ENCODE assay signal across 1 cellular context in the genomic region with DNA sequence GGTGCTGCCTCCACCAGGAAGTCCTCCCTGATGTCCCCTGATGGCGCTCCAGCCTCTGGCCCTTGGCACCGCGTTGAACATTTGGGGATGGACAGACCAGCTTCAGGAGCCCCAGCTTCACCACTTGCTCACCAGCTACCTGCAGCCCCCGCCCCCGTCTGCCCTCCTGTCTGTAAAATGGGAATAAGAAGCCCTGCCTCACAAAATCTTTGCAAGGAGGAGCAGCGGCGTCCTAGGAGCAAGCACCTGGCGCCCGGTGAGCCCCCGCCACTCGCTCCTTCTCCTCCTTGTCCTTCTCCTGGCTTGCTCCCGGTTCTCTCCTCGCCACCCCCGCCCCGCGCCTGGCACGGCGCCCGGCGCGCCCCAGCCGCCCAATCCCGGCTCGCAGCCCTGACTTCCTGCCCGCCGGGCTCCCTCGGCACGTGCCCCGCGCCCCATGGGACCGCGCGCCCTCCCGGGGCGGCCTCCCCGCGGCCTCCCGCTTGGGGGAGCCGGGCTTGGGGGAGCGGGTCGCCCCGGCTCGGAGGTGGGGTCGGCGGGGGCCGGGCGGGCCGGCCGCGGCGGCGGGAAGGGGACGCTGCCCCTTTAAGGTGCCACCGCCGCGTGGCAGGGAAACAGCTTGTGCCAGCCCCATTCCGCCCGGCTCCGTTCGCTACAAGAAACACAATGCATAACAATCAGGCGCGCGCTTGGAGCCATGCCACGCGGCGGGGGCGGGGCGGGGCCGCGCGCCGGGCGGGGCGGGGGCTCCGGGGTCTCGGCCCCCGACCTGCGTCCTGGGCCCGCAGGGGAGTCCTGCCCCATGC.
A peak's percentile ranks its signal among the peaks of the same experiment; 100 is the strongest.
TF ChIP-seq lines count a peak whose summit lies in the region.

No MANE protein-coding gene starts in this region.

TF ChIP-seq in HEK293, 187 proteins besides CTCF, POLR2A, EP300 and RAD21 (continued from another document):
- TF ChIP-seq, protein P1, sequence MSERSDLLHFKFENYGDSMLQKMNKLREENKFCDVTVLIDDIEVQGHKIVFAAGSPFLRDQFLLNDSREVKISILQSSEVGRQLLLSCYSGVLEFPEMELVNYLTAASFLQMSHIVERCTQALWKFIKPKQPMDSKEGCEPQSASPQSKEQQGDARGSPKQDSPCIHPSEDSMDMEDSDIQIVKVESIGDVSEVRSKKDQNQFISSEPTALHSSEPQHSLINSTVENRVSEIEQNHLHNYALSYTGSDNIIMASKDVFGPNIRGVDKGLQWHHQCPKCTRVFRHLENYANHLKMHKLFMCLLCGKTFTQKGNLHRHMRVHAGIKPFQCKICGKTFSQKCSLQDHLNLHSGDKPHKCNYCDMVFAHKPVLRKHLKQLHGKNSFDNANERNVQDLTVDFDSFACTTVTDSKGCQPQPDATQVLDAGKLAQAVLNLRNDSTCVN (tag by site-specific recombination; optimal IDR thresholded peaks at IDR 0.05): peak; percentile 49
- TF ChIP-seq, protein P2, sequence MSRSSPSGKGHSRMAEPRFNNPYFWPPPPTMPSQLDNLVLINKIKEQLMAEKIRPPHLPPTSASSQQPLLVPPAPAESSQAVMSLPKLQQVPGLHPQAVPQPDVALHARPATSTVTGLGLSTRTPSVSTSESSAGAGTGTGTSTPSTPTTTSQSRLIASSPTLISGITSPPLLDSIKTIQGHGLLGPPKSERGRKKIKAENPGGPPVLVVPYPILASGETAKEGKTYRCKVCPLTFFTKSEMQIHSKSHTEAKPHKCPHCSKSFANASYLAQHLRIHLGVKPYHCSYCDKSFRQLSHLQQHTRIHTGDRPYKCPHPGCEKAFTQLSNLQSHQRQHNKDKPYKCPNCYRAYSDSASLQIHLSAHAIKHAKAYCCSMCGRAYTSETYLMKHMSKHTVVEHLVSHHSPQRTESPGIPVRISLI (tag by site-specific recombination; IDR thresholded peaks at IDR 0.05): no peak
- 0 out of 2 replicates have a peak, but pooled peaks have one; percentile 25 for TF ChIP-seq ZEB2 (tag by site-specific recombination; IDR thresholded peaks at IDR 0.05)
- no peak for TF ChIP-seq ZNF354C (tag by site-specific recombination; IDR thresholded peaks at IDR 0.05; ENCODE audit: borderline replicate concordance, low read depth)
- peak; percentile 39; the same call in 1 of the 2 replicates for TF ChIP-seq ZNF394 (tag by site-specific recombination; IDR thresholded peaks at IDR 0.05; ENCODE audit: borderline replicate concordance)
- TF ChIP-seq, protein P3, sequence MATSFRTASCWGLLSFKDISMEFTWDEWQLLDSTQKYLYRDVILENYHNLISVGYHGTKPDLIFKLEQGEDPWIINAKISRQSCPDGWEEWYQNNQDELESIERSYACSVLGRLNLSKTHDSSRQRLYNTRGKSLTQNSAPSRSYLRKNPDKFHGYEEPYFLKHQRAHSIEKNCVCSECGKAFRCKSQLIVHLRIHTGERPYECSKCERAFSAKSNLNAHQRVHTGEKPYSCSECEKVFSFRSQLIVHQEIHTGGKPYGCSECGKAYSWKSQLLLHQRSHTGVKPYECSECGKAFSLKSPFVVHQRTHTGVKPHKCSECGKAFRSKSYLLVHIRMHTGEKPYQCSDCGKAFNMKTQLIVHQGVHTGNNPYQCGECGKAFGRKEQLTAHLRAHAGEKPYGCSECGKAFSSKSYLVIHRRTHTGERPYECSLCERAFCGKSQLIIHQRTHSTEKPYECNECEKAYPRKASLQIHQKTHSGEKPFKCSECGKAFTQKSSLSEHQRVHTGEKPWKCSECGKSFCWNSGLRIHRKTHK (tag by site-specific recombination; IDR thresholded peaks at IDR 0.05): no peak
- TF ChIP-seq, protein P4, sequence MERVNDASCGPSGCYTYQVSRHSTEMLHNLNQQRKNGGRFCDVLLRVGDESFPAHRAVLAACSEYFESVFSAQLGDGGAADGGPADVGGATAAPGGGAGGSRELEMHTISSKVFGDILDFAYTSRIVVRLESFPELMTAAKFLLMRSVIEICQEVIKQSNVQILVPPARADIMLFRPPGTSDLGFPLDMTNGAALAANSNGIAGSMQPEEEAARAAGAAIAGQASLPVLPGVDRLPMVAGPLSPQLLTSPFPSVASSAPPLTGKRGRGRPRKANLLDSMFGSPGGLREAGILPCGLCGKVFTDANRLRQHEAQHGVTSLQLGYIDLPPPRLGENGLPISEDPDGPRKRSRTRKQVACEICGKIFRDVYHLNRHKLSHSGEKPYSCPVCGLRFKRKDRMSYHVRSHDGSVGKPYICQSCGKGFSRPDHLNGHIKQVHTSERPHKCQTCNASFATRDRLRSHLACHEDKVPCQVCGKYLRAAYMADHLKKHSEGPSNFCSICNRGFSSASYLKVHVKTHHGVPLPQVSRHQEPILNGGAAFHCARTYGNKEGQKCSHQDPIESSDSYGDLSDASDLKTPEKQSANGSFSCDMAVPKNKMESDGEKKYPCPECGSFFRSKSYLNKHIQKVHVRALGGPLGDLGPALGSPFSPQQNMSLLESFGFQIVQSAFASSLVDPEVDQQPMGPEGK (tag by site-specific recombination; IDR thresholded peaks at IDR 0.05): peak; percentile 59
- no peak for TF ChIP-seq ZNF510 (tag by site-specific recombination; IDR thresholded peaks at IDR 0.05; ENCODE audit: insufficient replicate concordance)
- TF ChIP-seq IKZF3 (tag by site-specific recombination; IDR thresholded peaks at IDR 0.05): peak; percentile 89
- peak; percentile 92 for TF ChIP-seq ZBTB8A (tag by site-specific recombination; IDR thresholded peaks at IDR 0.05)
- peak; percentile 48; the same call in 1 of the 2 replicates for TF ChIP-seq GLIS1 (tag by site-specific recombination; IDR thresholded peaks at IDR 0.05)
- no peak for TF ChIP-seq ZNF549 (tag by site-specific recombination; IDR thresholded peaks at IDR 0.05)
- TF ChIP-seq ZNF473 (tag by site-specific recombination; IDR thresholded peaks at IDR 0.05): no peak
- TF ChIP-seq, protein P5, sequence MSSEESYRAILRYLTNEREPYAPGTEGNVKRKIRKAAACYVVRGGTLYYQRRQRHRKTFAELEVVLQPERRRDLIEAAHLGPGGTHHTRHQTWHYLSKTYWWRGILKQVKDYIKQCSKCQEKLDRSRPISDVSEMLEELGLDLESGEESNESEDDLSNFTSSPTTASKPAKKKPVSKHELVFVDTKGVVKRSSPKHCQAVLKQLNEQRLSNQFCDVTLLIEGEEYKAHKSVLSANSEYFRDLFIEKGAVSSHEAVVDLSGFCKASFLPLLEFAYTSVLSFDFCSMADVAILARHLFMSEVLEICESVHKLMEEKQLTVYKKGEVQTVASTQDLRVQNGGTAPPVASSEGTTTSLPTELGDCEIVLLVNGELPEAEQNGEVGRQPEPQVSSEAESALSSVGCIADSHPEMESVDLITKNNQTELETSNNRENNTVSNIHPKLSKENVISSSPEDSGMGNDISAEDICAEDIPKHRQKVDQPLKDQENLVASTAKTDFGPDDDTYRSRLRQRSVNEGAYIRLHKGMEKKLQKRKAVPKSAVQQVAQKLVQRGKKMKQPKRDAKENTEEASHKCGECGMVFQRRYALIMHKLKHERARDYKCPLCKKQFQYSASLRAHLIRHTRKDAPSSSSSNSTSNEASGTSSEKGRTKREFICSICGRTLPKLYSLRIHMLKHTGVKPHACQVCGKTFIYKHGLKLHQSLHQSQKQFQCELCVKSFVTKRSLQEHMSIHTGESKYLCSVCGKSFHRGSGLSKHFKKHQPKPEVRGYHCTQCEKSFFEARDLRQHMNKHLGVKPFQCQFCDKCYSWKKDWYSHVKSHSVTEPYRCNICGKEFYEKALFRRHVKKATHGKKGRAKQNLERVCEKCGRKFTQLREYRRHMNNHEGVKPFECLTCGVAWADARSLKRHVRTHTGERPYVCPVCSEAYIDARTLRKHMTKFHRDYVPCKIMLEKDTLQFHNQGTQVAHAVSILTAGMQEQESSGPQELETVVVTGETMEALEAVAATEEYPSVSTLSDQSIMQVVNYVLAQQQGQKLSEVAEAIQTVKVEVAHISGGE (tag by site-specific recombination; conservative IDR thresholded peaks at IDR 0.05; ENCODE audit: low read depth): 0 out of 2 replicates have a peak, but pooled peaks have one; percentile 5
- peak; percentile 48; the same call in 1 of the 2 replicates for TF ChIP-seq ZNF366 (tag by site-specific recombination; conservative IDR thresholded peaks at IDR 0.05)
- TF ChIP-seq OSR2 (tag by site-specific recombination; IDR thresholded peaks at IDR 0.05): 0 out of 2 replicates have a peak, but pooled peaks have one; percentile 40
- TF ChIP-seq, protein P6, sequence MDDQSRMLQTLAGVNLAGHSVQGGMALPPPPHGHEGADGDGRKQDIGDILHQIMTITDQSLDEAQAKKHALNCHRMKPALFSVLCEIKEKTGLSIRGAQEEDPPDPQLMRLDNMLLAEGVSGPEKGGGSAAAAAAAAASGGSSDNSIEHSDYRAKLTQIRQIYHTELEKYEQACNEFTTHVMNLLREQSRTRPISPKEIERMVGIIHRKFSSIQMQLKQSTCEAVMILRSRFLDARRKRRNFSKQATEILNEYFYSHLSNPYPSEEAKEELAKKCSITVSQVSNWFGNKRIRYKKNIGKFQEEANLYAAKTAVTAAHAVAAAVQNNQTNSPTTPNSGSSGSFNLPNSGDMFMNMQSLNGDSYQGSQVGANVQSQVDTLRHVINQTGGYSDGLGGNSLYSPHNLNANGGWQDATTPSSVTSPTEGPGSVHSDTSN (CRISPR knock-in tag; IDR thresholded peaks at IDR 0.05): 0 out of 2 replicates have a peak, but pooled peaks have one; percentile 45
